ENCODE assay signal across 8 cellular contexts in the genomic region with DNA sequence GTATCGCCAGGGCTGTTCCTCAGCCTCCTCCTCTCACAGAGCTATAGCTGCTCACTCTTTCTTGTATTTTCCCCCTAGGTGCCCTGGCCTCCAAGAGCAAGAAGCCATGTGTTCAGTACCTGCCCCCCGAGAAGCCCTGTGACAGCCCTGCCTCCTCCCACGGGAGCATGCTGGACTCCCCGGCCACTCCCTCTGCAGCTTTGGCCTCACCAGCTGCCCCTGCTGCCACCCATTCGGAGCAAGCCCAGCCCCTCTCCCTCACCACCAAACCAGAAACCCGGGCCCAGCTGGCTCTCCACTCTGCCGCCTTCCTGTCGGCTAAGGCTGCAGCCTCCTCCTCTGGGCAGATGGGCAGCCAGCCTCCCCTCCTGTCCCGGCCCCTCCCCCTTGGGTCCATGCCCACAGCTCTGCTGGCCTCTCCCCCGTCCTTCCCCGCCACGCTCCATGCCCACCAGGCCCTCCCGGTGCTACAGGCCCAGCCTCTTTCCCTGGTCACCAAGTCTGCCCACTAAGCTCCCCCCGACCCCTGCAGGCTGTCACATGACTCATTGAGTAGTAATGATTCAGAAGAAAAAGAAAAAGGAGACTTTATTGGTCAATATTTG. TPM values are rescaled to one million over a fixed set of nuclear protein-coding genes. Genes with fewer than 3 reads are reported as not detected.
DNase-seq lines count a peak whose midpoint lies in the region; ATAC-seq and TF ChIP-seq lines count a peak whose summit lies in the region.

No MANE protein-coding gene starts in this region.

- peaks cover 10% of the 10 kb centered on the region; the same call in 1 of the 2 replicates for H3K36me3 ChIP-seq in GM23338 (ENCODE audit: insufficient read depth)

- H3K9me3 Mint-ChIP-seq in GM23338, result no peaks in the 10 kb centered on the region

- H2AFZ ChIP-seq in GM23338, result no peak overlapping the region

- H3K4me3 Mint-ChIP-seq in GM23338, result no peak overlapping the region

- no peaks in the 10 kb centered on the region for H3K79me2 ChIP-seq in GM23338 (replicated peaks; ENCODE audit: insufficient read depth)

- TF ChIP-seq CTCF in AG10803 (conservative IDR thresholded peaks at IDR 0.05; ENCODE audit: low read length) (no peak), GM23338 (conservative IDR thresholded peaks at IDR 0.05; ENCODE audit: low read depth in 2 of 2) (no peak)

- no peaks in the 10 kb centered on the region for H3K9me2 ChIP-seq in GM23338 (ENCODE audit: insufficient read depth)

- H3K27ac ChIP-seq in GM23338 (ENCODE audit: low read depth), result peak overlapping the region; percentile 73

- no peak overlapping the region for H3K4me3 ChIP-seq in AG10803 (ENCODE audit: low read length)
- no peak overlapping the region for H3K4me3 ChIP-seq in GM23338

- peaks cover 32% of the 10 kb centered on the region for H3K4me1 Mint-ChIP-seq in GM23338

- peaks cover 20% of the 10 kb centered on the region for H3F3A ChIP-seq in GM23338 (replicated peaks; ENCODE audit: low read depth)

- peak; percentile 42 for DNase-seq in AG10803 (ENCODE audit: low read depth)
- DNase-seq in GM23338 (ENCODE audit: low spot score), result no peak
- DNase-seq in glomerular visceral epithelial cell (ENCODE audit: extremely low spot score), result peak; percentile 98
- DNase-seq in renal cortical epithelial cell (ENCODE audit: low read depth), result peak; percentile 90

- H4K20me1 ChIP-seq in GM23338 (replicated peaks; ENCODE audit: insufficient read depth), result peaks cover 15% of the 10 kb centered on the region

- ATAC-seq in GM23338, result no peak
- ATAC-seq in SK-N-SH treated with all-trans-retinoic acid at 6 μM for 48 hours, result peak; percentile 88
- ATAC-seq in HG03139 (IDR thresholded peaks at IDR 0.05; ENCODE audit: unreplicated experiment), result no peak
- ATAC-seq in HG03571 (IDR thresholded peaks at IDR 0.05; ENCODE audit: unreplicated experiment), result no peak
- ATAC-seq in HG02623 (IDR thresholded peaks at IDR 0.05; ENCODE audit: unreplicated experiment), result no peak

- peaks cover 21% of the 10 kb centered on the region for H3K4me1 ChIP-seq in GM23338 (ENCODE audit: insufficient read depth)

- peaks cover 25% of the 10 kb centered on the region for H3K27me3 Mint-ChIP-seq in GM23338 (ENCODE audit: insufficient read depth, low read depth, poor library complexity)

- no peak overlapping the region for H3K4me2 ChIP-seq in GM23338

- H3K27ac Mint-ChIP-seq in GM23338, result no peak overlapping the region

- H3K36me3 Mint-ChIP-seq in GM23338 (ENCODE audit: low read depth), result peaks cover 63% of the 10 kb centered on the region

- no peaks in the 10 kb centered on the region for H3K27me3 ChIP-seq in GM23338 (ENCODE audit: insufficient read depth)

TF ChIP-seq in GM23338, 12 proteins besides CTCF, POLR2A, EP300 and RAD21:
- TF ChIP-seq POLR2AphosphoS5 (IDR thresholded peaks at IDR 0.05; ENCODE audit: low read depth) (0 out of 2 replicates have a peak, but pooled peaks have one; percentile 11), JUNB (IDR thresholded peaks at IDR 0.05; ENCODE audit: unreplicated experiment) (no peak)

TF ChIP-seq in SK-N-SH treated with all-trans-retinoic acid at 6 μM for 48 hours, 23 proteins besides CTCF, POLR2A, EP300 and RAD21:
- peak; percentile 35; the same call in 1 of the 2 replicates for TF ChIP-seq TCF4 (CRISPR knock-in tag; IDR thresholded peaks at IDR 0.05; ENCODE audit: borderline replicate concordance)
- TF ChIP-seq, protein P1, sequence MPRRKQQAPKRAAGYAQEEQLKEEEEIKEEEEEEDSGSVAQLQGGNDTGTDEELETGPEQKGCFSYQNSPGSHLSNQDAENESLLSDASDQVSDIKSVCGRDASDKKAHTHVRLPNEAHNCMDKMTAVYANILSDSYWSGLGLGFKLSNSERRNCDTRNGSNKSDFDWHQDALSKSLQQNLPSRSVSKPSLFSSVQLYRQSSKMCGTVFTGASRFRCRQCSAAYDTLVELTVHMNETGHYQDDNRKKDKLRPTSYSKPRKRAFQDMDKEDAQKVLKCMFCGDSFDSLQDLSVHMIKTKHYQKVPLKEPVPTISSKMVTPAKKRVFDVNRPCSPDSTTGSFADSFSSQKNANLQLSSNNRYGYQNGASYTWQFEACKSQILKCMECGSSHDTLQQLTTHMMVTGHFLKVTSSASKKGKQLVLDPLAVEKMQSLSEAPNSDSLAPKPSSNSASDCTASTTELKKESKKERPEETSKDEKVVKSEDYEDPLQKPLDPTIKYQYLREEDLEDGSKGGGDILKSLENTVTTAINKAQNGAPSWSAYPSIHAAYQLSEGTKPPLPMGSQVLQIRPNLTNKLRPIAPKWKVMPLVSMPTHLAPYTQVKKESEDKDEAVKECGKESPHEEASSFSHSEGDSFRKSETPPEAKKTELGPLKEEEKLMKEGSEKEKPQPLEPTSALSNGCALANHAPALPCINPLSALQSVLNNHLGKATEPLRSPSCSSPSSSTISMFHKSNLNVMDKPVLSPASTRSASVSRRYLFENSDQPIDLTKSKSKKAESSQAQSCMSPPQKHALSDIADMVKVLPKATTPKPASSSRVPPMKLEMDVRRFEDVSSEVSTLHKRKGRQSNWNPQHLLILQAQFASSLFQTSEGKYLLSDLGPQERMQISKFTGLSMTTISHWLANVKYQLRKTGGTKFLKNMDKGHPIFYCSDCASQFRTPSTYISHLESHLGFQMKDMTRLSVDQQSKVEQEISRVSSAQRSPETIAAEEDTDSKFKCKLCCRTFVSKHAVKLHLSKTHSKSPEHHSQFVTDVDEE (CRISPR knock-in tag; IDR thresholded peaks at IDR 0.05), result no peak
TF ChIP-seq in SK-N-SH treated with all-trans-retinoic acid at 6 μM for 48 hours: peak in this region for 1.

RNA-seq across cellular contexts. Expression of gene TGOLN2, which starts 18.7 kb away (rescaled TPM):
- 48.3 and 49.4 TPM in 2 replicates for total RNA-seq in GM23338 (2014; rRNA removed; shearing (Covaris generic))
- 17.8 and 20.8 TPM in 2 replicates for polyA plus RNA-seq in GM23338 (2016; fragmentation: Nextera tagmentation; extraction: Ambion mirVana)
- 79.7 and 208 TPM in 2 replicates for total RNA-seq in renal cortical epithelial cell

RNA-seq across cellular contexts. Expression of gene RETSAT, which starts 45.3 kb away (rescaled TPM):
- total RNA-seq in GM23338 (2014; rRNA removed; shearing (Covaris generic)), result 12.5 and 16.4 TPM in 2 replicates
- 2.3 and 2.6 TPM in 2 replicates for polyA plus RNA-seq in GM23338 (2016; fragmentation: Nextera tagmentation; extraction: Ambion mirVana)
- 79.7 and 91.5 TPM in 2 replicates for total RNA-seq in renal cortical epithelial cell

RNA-seq across cellular contexts. Expression of gene ELMOD3, which starts 45.5 kb away (rescaled TPM):
- total RNA-seq in GM23338 (2014; rRNA removed; shearing (Covaris generic)), result 7.1 and 8.9 TPM in 2 replicates
- polyA plus RNA-seq in GM23338 (2016; fragmentation: Nextera tagmentation; extraction: Ambion mirVana), result 5.9 and 8.6 TPM in 2 replicates
- 17.5 and 18.6 TPM in 2 replicates for total RNA-seq in renal cortical epithelial cell
